7 cellular contexts compared by ENCODE assay signal in genomic region chr20:44909872-44910689, GRCh38.
DNase-seq lines count a peak whose midpoint lies in the region; ATAC-seq and TF ChIP-seq lines count a peak whose summit lies in the region.

TSS of gene PABPC1L (plus strand) at chr20:44910060. CDS start at chr20:44910144, 84 bp downstream.

- in situ Hi-C loops in T47D (cut with HindIII; ENCODE audit: low pct_unique_long_range_greater_than_20kb, low sequenced_read_pairs), result no loop called here

- DNase-seq in NCI-H2029 treated with DMSO at 0.1 percent for 48 hours (lab: John Stamatoyannopoulos, UW) (peak; percentile 29), T47D (ENCODE audit: low read depth in 1 of 2, low spot score in 1 of 2) (peak; percentile 78 to 82), iPS-NIHi7 (ENCODE audit: extremely low spot score) (peak; percentile 97)
- peak; percentile 80 for DNase-seq in stimulated activated CD4-positive, alpha-beta T cell treated with anti-CD3 and anti-CD28 coated beads, Interleukin-12 subunit alpha, Interleukin-12 subunit beta, amount 100 ng/mL, for 4 hours

- ATAC-seq in GM18498 (IDR thresholded peaks at IDR 0.05; ENCODE audit: unreplicated experiment), result peak; percentile 90
- peak; percentile 95 for ATAC-seq in HG02759 (IDR thresholded peaks at IDR 0.05; ENCODE audit: unreplicated experiment)

- H3K27ac ChIP-seq in VCaP, result peak within 1 kb of the TSS; percentile 85

- no peak for TF ChIP-seq CTCF in VCaP (conservative IDR thresholded peaks at IDR 0.05)

Comparison
In these comparisons a context has a peak if more than half of its experiments do, and no peak if none do; other contexts are left out.
1. Peak in every context shown above with its lines: DNase-seq, ATAC-seq and H3K27ac ChIP-seq.
2. DNase-seq: peak in every context shown above with its lines; median percentile 97 in iPS-NIHi7; 80 in T47D; 80 in stimulated activated CD4-positive, alpha-beta T cell treated with anti-CD3 and anti-CD28 coated beads, Interleukin-12 subunit alpha, Interleukin-12 subunit beta, amount 100 ng/mL, for 4 hours; 29 in NCI-H2029 treated with DMSO at 0.1 percent for 48 hours.